8 cellular contexts compared by ENCODE assay signal in the genomic region with DNA sequence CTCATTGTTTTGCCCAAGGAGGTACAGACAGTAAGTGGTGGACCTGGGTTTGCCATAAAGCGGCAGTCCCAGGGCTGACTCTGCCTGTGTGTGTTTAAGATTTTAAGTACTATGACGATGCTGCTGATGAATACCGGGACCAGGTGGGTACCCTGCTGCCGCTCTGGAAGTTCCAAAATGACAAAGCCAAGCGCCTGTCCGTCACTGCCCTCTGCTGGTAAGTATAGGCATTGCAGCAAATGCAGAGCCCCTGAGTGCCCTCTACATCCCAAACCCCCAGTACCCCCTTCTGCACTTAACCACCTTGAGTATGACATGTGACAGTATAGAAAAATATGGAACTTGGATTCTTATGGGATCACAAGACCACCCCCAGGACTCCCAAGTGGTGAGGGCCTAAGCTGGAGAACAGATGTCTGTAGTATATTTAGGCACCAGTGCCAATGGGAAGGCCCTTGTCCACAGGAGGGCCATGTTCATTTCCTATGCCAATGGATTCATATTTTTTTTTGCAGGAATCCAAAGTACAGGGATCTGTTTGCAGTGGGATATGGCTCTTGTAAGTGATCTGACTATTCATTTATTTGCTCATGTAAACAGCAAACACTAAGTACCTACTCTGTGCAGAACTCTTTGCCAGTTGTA. TPM values are rescaled to one million over a fixed set of nuclear protein-coding genes. Genes with fewer than 3 reads are reported as not detected.
A peak's percentile ranks its signal among the peaks of the same experiment; 100 is the strongest.
DNase-seq lines count a peak whose midpoint lies in the region; ATAC-seq and TF ChIP-seq lines count a peak whose summit lies in the region.

No MANE protein-coding gene starts in this region.

- H2BK120ac ChIP-seq in H9 (ENCODE audit: low read depth, low read length, poor library complexity, severe bottlenecking) = no peak overlapping the region

- WGBS in H9 (ENCODE audit: extremely low coverage, insufficient read length, low lambda C conversion rate) = no CpG with 5 or more reads among the region's 6 CpGs
- WGBS in stomach, 5 donors = 0 to 3% (median 2%) methylated on average over 6 of the region's 6 CpGs

- no peaks in the 10 kb centered on the region for H3K23me2 ChIP-seq in H9 (ENCODE audit: insufficient read length, low read depth, low read length, poor library complexity, severe bottlenecking)

- H2BK5ac ChIP-seq in H9 (ENCODE audit: insufficient read length, low read length) = no peak overlapping the region

- no peak for TF ChIP-seq EP300 in stomach (IDR thresholded peaks at IDR 0.05)

- H3K4me2 ChIP-seq in H9 (ENCODE audit: insufficient read depth, insufficient read length, low read length) = no peak overlapping the region

- no peak for TF ChIP-seq POLR2A in stomach (IDR thresholded peaks at IDR 0.05)

- H3T11ph ChIP-seq in H9 (ENCODE audit: low read length) = no peak overlapping the region

- H3K4me1 Mint-ChIP-seq in CD14-positive monocyte (peaks cover 2% of the 10 kb centered on the region), H9 (peaks cover 8 to 29% of the 10 kb centered on the region in 2 experiments), neural crest cell (peaks cover 21% of the 10 kb centered on the region)

- H2BK15ac ChIP-seq in H9 (ENCODE audit: low read depth, low read length) = no peak overlapping the region

- H2AFZ ChIP-seq in H9 (ENCODE audit: low read length) = no peak overlapping the region

- no peaks in the 10 kb centered on the region for H3K79me1 ChIP-seq in H9 (ENCODE audit: insufficient read depth, low read depth, low read length, poor library complexity, severe bottlenecking)

- peak; percentile 98 for TF ChIP-seq CTCF in CD14-positive monocyte (IDR thresholded peaks at IDR 0.05)
- TF ChIP-seq CTCF in H9 (conservative IDR thresholded peaks at IDR 0.05) = peak; percentile 97
- peak; percentile 99 for TF ChIP-seq CTCF in epithelial cell of proximal tubule (conservative IDR thresholded peaks at IDR 0.05; ENCODE audit: low read depth, low read length)
- peak; percentile 97 for TF ChIP-seq CTCF in neural crest cell (conservative IDR thresholded peaks at IDR 0.05)
- TF ChIP-seq CTCF in stomach (IDR thresholded peaks at IDR 0.05) = peak in 6 of 7 experiments; percentile 37 to 98 (median 94)

- H3K23ac ChIP-seq in H9 (ENCODE audit: insufficient read length, low read depth, low read length) = no peak overlapping the region

- H3K27ac Mint-ChIP-seq in CD14-positive monocyte (no peak overlapping the region), H9 (no peak overlapping the region), neural crest cell (ENCODE audit: unreplicated experiment) (no peak overlapping the region)

- no peak overlapping the region for H3K4ac ChIP-seq in H9 (ENCODE audit: low read depth, low read length)

- no peak overlapping the region for H3K56ac ChIP-seq in H9 (ENCODE audit: insufficient read length, low read depth, low read length)

- H3K14ac ChIP-seq in H9 (ENCODE audit: insufficient read depth, low read length) = no peak overlapping the region

- H3K36me3 Mint-ChIP-seq in CD14-positive monocyte = no peaks in the 10 kb centered on the region
- no peaks in the 10 kb centered on the region for H3K36me3 Mint-ChIP-seq in H9 (ENCODE audit: insufficient read depth in 1 of 3, low read depth in 3 of 3)
- H3K36me3 Mint-ChIP-seq in neural crest cell (ENCODE audit: low read depth) = no peaks in the 10 kb centered on the region

- no peak overlapping the region for H2BK12ac ChIP-seq in H9 (ENCODE audit: insufficient read length, low read depth, low read length)

- H3K79me2 ChIP-seq in H9 (ENCODE audit: insufficient read depth, low read length) = no peaks in the 10 kb centered on the region

- H3K36me3 ChIP-seq in stomach = no peaks in the 10 kb centered on the region

- H3K4me3 ChIP-seq in epithelial cell of proximal tubule (ENCODE audit: low read depth, low read length) (no peak overlapping the region), stomach (no peak overlapping the region)

- H3K4me3 Mint-ChIP-seq in CD14-positive monocyte (no peak overlapping the region), H9 (no peak overlapping the region), neural crest cell (no peak overlapping the region)

- no peak overlapping the region for H4K8ac ChIP-seq in H9 (replicated peaks; ENCODE audit: insufficient read length, low read depth, low read length)

- H3K27ac ChIP-seq in H9 (ENCODE audit: insufficient read length, low read depth, low read length) (no peak overlapping the region), stomach (no peak overlapping the region)

- H3K27me3 ChIP-seq in H9 (ENCODE audit: insufficient read depth, low read length) (no peaks in the 10 kb centered on the region), stomach (peaks cover 0 to 8% (median 0%) of the 10 kb centered on the region in 3 donors)

- no peak overlapping the region for H4K91ac ChIP-seq in H9 (ENCODE audit: insufficient read length, low read depth, low read length)

- ATAC-seq in GM18858 (IDR thresholded peaks at IDR 0.05; ENCODE audit: unreplicated experiment) = no peak

- H2BK20ac ChIP-seq in H9 (ENCODE audit: low read depth, low read length, poor library complexity, severe bottlenecking) = no peak overlapping the region

- no peak overlapping the region for H4K5ac ChIP-seq in H9 (ENCODE audit: insufficient read length, low read depth, low read length)

- no peaks in the 10 kb centered on the region for H3K9me3 Mint-ChIP-seq in CD14-positive monocyte
- no peaks in the 10 kb centered on the region for H3K9me3 Mint-ChIP-seq in H9
- no peaks in the 10 kb centered on the region for H3K9me3 Mint-ChIP-seq in neural crest cell

- intact Hi-C loops in CD14-positive monocyte (cut with micrococcal nuclease) (loop anchor here (1.0 to 2.0 kb wide), 2 partner anchors 63 to 64 kb away; no protein-coding TSS in a partner anchor), stomach (cut with DNase I; ENCODE audit: low total_unique reads) (no loop called here)

- H3K27me3 Mint-ChIP-seq in CD14-positive monocyte (ENCODE audit: low read depth in 3 of 3) = peaks cover 3 to 11% (median 3%) of the 10 kb centered on the region in 3 donors
- H3K27me3 Mint-ChIP-seq in H9 (ENCODE audit: low read depth) = peaks cover 3% of the 10 kb centered on the region; the same call in 1 of the 2 replicates
- H3K27me3 Mint-ChIP-seq in neural crest cell (ENCODE audit: low read depth) = peaks cover 42% of the 10 kb centered on the region

- no peak overlapping the region for H3K9ac ChIP-seq in H9 (ENCODE audit: extremely low read depth, insufficient read length, low read length)

- DNase-seq in CD14-positive monocyte (ENCODE audit: low spot score) (no peak), H9 (peak; percentile 72), NCI-H774 (lab: John Stamatoyannopoulos, UW) (peak; percentile 30), epithelial cell of proximal tubule (ENCODE audit: low read depth) (no peak), neural crest cell (ENCODE audit: low read depth, low spot score) (peak; percentile 78), stomach (peak; percentile 69)
- peak; percentile 66 for DNase-seq in activated CD8-positive, alpha-beta memory T cell treated with anti-CD3 and anti-CD28 coated beads, Interleukin-2, amount 50 U/mL, for 24 hours (ENCODE audit: extremely low read depth)

- H3K9me3 ChIP-seq in H9 (ENCODE audit: control insufficient read depth, low read depth, low read length) (no peaks in the 10 kb centered on the region), stomach (no peaks in the 10 kb centered on the region)

- 0 out of 2 replicates have a peak, but pooled peaks cover 2% of the 10 kb centered on the region for H3K4me1 ChIP-seq in H9 (ENCODE audit: insufficient read depth, low read length)
- peaks cover 18 to 27% (median 21%) of the 10 kb centered on the region in 4 donors for H3K4me1 ChIP-seq in stomach

- H3K18ac ChIP-seq in H9 (ENCODE audit: insufficient read length, low read depth, low read length) = no peak overlapping the region

- no peaks in the 10 kb centered on the region for H4K20me1 ChIP-seq in H9 (ENCODE audit: control insufficient read depth, insufficient read depth, insufficient read length)

- H2AK5ac ChIP-seq in H9 (ENCODE audit: insufficient read length, low read length) = no peak overlapping the region

RNA-seq across cellular contexts. Expression of a gene that starts 22.0 kb away (rescaled TPM):
- 1 to 10 TPM; 2.3 to 3.2 TPM for polyA plus RNA-seq in CD14-positive monocyte
- total RNA-seq in H9 (2021) = 11.3 and 14.5 TPM in 2 replicates
- total RNA-seq in epithelial cell of proximal tubule = 0.22 and 0.75 TPM in 2 replicates
- total RNA-seq in neural crest cell = 12.0 and 13.2 TPM in 2 replicates
- 10 to 100 TPM in 1 of 5 donors, 1 to 10 TPM in 2, not detected in 2; 1.2 to 17.8 (median 5.0) TPM for total RNA-seq in stomach
- polyA plus RNA-seq in stomach = 10 to 100 TPM in 2 of 3 donors, 1 to 10 TPM in 1; 3.3 to 63.8 (median 29.7) TPM

RNA-seq across cellular contexts. Expression of a gene that starts 42.1 kb away (rescaled TPM):
- polyA plus RNA-seq in CD14-positive monocyte (not detected), stomach (under 1 TPM in 1 of 3 donors, not detected in 2; 0.31 TPM)
- total RNA-seq in H9 (2021) (0.22 and 0.83 TPM in 2 replicates), epithelial cell of proximal tubule (0.06 TPM in 1 of 2 replicates, not detected in the other), neural crest cell (1.5 and 1.9 TPM in 2 replicates), stomach (1 to 10 TPM in 1 of 5 donors, not detected in 4; 1.0 TPM)

RNA-seq across cellular contexts. Expression of a gene that starts 42.4 kb away (rescaled TPM):
- polyA plus RNA-seq in CD14-positive monocyte = 1 to 10 TPM in 1 of 2 donors, under 1 TPM in 1; 0.61 to 1.2 TPM
- 16.7 and 17.5 TPM in 2 replicates for total RNA-seq in H9 (2021)
- total RNA-seq in epithelial cell of proximal tubule = 19.9 and 30.7 TPM in 2 replicates
- total RNA-seq in neural crest cell = 20.6 and 20.9 TPM in 2 replicates
- 10 to 100 TPM in 2 of 5 donors, 1 to 10 TPM in 3; 2.3 to 12.1 (median 8.7) TPM for total RNA-seq in stomach
- 10 to 100 TPM in 1 of 3 donors, 1 to 10 TPM in 2; 4.1 to 10.1 (median 5.1) TPM for polyA plus RNA-seq in stomach

Comparison
In these comparisons a context has a peak if more than half of its experiments do, and no peak if none do; other contexts are left out.
1. DNase-seq: peak in H9 (single experiment), NCI-H774 (single experiment), activated CD8-positive, alpha-beta memory T cell treated with anti-CD3 and anti-CD28 coated beads, Interleukin-2, amount 50 U/mL, for 24 hours (single experiment), neural crest cell (single experiment) and stomach (single experiment); none in CD14-positive monocyte (single experiment) and epithelial cell of proximal tubule (single experiment).
2. Peak in every context shown above with its lines, with median percentiles within 50 percentile points of each other: CTCF ChIP-seq.